ENCODE assay signal across 1 cellular context in the genomic region with DNA sequence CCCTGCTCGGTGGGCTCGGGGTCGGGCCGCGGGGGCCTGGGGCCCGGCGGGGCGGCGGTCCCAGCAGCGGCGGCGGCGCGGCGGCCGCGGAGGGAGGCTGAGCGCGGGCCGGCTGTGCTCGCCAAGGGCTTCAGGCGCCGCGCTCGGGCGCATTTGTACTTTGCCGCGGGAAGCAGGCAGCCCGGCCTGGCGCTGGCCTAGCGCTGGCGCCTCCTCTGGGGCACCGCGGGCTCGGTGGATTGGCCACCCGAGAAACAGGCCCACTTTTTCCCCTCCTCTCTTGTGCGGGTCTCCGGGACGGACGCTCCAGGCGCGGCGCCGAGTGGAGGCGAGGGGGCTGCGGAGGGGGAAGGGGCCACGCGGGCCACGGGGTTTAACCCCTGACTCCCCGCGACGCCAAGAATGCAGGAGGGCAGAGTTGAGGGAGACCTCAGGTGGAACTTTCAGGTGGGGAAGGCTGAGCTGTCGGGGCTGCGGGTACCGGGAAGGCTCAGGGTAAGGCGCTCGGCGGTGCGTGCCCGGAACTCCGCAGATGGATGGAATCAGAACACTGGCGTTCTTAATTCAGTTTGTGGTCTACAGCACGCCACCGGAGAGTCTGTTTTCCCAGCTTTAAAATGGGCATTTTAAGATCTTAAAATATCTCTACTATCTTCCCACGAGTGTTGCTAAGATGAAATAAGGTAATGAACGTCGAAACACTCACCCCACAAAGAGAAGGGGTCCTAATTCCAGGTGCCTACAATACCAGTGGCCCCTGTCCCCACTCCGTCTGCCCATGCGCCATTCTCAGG.
TF ChIP-seq lines count a peak whose summit lies in the region.

A gene with protein sequence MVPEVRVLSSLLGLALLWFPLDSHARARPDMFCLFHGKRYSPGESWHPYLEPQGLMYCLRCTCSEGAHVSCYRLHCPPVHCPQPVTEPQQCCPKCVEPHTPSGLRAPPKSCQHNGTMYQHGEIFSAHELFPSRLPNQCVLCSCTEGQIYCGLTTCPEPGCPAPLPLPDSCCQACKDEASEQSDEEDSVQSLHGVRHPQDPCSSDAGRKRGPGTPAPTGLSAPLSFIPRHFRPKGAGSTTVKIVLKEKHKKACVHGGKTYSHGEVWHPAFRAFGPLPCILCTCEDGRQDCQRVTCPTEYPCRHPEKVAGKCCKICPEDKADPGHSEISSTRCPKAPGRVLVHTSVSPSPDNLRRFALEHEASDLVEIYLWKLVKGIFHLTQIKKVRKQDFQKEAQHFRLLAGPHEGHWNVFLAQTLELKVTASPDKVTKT (minus strand): TSS at position 126 of the 794 bp plus-strand sequence. CDS start 538 bp downstream, outside the sequence.

TF ChIP-seq in SK-N-SH, 30 proteins besides CTCF, POLR2A, EP300 and RAD21 (continued from another document):
- TF ChIP-seq, protein P1, sequence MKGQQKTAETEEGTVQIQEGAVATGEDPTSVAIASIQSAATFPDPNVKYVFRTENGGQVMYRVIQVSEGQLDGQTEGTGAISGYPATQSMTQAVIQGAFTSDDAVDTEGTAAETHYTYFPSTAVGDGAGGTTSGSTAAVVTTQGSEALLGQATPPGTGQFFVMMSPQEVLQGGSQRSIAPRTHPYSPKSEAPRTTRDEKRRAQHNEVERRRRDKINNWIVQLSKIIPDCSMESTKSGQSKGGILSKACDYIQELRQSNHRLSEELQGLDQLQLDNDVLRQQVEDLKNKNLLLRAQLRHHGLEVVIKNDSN (IDR thresholded peaks at IDR 0.05; ENCODE audit: borderline replicate concordance, low read depth): no peak
- TF ChIP-seq FOXJ3 (CRISPR knock-in tag; IDR thresholded peaks at IDR 0.05): no peak
- TF ChIP-seq FOXM1 (IDR thresholded peaks at IDR 0.05; ENCODE audit: low read depth): no peak
